8 cellular contexts compared by ENCODE assay signal in the genomic region with DNA sequence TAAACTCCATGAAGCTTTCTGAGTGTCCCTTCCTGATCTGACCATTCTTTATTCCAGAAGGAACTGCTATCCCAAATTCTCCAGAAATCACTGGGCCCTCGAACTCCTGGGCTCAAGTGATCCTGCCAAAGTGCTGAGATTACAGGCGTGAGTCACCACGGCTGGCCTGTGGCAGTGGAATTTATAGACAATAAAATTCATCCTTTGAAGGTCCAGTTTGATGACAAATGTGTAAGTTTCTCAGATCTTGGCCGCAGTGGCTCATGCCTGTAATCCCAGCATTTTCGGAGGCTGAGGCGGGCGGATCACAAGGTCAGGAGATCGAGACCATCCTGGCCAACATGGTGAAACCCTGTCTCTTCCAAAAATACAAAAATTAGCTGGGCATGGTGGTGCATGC.
DNase-seq lines count a peak whose midpoint lies in the region; ATAC-seq and TF ChIP-seq lines count a peak whose summit lies in the region.
"Not testable (repeated sequence)": the region's sequence is repeated elsewhere in the genome, so short reads cannot be mapped to it uniquely, and the experiment has no call there.

No MANE protein-coding gene starts in this region.

- not testable (repeated sequence) for H3K36me3 ChIP-seq in osteoblast (ENCODE audit: insufficient read depth, low read length); suprapubic skin

- not testable (repeated sequence) for TF ChIP-seq EP300 in suprapubic skin (IDR thresholded peaks at IDR 0.05)

- DNase-seq in AG20443 (ENCODE audit: low spot score) (peak; percentile 74), H4 (ENCODE audit: low spot score) (peak; percentile 24), NCI-H226 (peak; percentile 39), astrocyte of the hippocampus (ENCODE audit: low read depth, low spot score) (peak; percentile 73), fibroblast of pulmonary artery (ENCODE audit: low read depth) (peak; percentile 53), right cardiac atrium (peak; percentile 63 to 80 (median 66)), osteoblast (ENCODE audit: insufficient read length, low spot score, missing footprints) (peak; percentile 34), suprapubic skin (ENCODE audit: low spot score in 2 of 2) (peak; percentile 74 to 82)

- 50% methylated on average over 8 of the region's 8 CpGs for WGBS in right cardiac atrium
- WGBS in suprapubic skin, result 74% methylated on average over 8 of the region's 8 CpGs

- not testable (repeated sequence) for H3K27me3 ChIP-seq in right cardiac atrium (ENCODE audit: control insufficient read depth, insufficient read depth); osteoblast (ENCODE audit: insufficient read depth, low read length); suprapubic skin

- not testable (repeated sequence) for H3K79me2 ChIP-seq in osteoblast (ENCODE audit: insufficient read depth, low read length)

- not testable (repeated sequence) for H3K9me3 ChIP-seq in right cardiac atrium (ENCODE audit: control insufficient read depth, low read length); osteoblast (ENCODE audit: low read depth, low read length); suprapubic skin

- TF ChIP-seq CTCF in fibroblast of pulmonary artery (IDR thresholded peaks at IDR 0.05; ENCODE audit: low read length, missing control alignments); osteoblast (IDR thresholded peaks at IDR 0.05; ENCODE audit: extremely low read depth, low read depth, low read length); suprapubic skin (IDR thresholded peaks at IDR 0.05): not testable (repeated sequence)

- H3K4me1 ChIP-seq in right cardiac atrium (ENCODE audit: control insufficient read depth, insufficient read depth, low read length); osteoblast (ENCODE audit: insufficient read depth, low read length): not testable (repeated sequence)
- H3K4me1 ChIP-seq in suprapubic skin, result peaks cover 26% of the 10 kb centered on the region

- ATAC-seq in right cardiac atrium, result peak; percentile 48 to 74

- TF ChIP-seq POLR2A in suprapubic skin (IDR thresholded peaks at IDR 0.05), result not testable (repeated sequence)

- not testable (repeated sequence) for H3K4me2 ChIP-seq in osteoblast (ENCODE audit: insufficient read depth, low read length)

- not testable (repeated sequence) for H4K20me1 ChIP-seq in osteoblast (ENCODE audit: insufficient read depth, low read length)

- H3K4me3 ChIP-seq in fibroblast of pulmonary artery (replicated peaks; ENCODE audit: low read depth, low read length); right cardiac atrium (ENCODE audit: low read length); osteoblast (ENCODE audit: insufficient read depth, low read length); suprapubic skin: not testable (repeated sequence)

- intact Hi-C loops in right cardiac atrium (cut with DNase I), result not testable (repeated sequence)

- not testable (repeated sequence) for H3K27ac ChIP-seq in right cardiac atrium (ENCODE audit: low read length); osteoblast (ENCODE audit: low read depth, low read length)
- peak overlapping the region; percentile 43 for H3K27ac ChIP-seq in suprapubic skin

- not testable (repeated sequence) for H2AFZ ChIP-seq in osteoblast (ENCODE audit: low read length)

Comparison
In these comparisons a context has a peak if more than half of its experiments do, and no peak if none do; other contexts are left out.
1. DNase-seq: peak in every context shown above with its lines; median percentile 78 in suprapubic skin; 74 in AG20443; 73 in astrocyte of the hippocampus; 66 in right cardiac atrium; 53 in fibroblast of pulmonary artery; 39 in NCI-H226; 34 in osteoblast; 24 in H4.